8 cellular contexts compared by ENCODE assay signal in genomic region chr6:13710552-13711383, GRCh38. TPM values are rescaled to one million over a fixed set of nuclear protein-coding genes. Genes with fewer than 3 reads are reported as not detected.
DNase-seq lines count a peak whose midpoint lies in the region; ATAC-seq and TF ChIP-seq lines count a peak whose summit lies in the region.

No MANE protein-coding gene starts in this region.

- peaks cover 3% of the 10 kb centered on the region for H3K36me3 Mint-ChIP-seq in neural crest cell (ENCODE audit: low read depth)

- H3K9me3 Mint-ChIP-seq in neural crest cell = peaks cover 3% of the 10 kb centered on the region

- peaks cover 37% of the 10 kb centered on the region for H3K4me1 Mint-ChIP-seq in neural crest cell

- TF ChIP-seq POLR2A in vagina (IDR thresholded peaks at IDR 0.05) = no peak

- H3K27ac Mint-ChIP-seq in neural crest cell (ENCODE audit: unreplicated experiment) = peak overlapping the region; percentile 81

- DNase-seq in NCI-H1417 (lab: John Stamatoyannopoulos, UW) = peak; percentile 20 to 61 (median 60)
- DNase-seq in NCI-H1417 treated with DMSO at 0.1 percent for 48 hours (lab: John Stamatoyannopoulos, UW) = no peak
- peak; percentile 73 for DNase-seq in NCI-H69 (lab: John Stamatoyannopoulos, UW)
- DNase-seq in activated T-helper 1 cell treated with anti-CD3 and anti-CD28 coated beads, Interleukin-2, amount 50 U/mL, for 16 hours (ENCODE audit: low read depth in 1 of 2, low spot score in 1 of 2) = peak; percentile 13 to 14
- DNase-seq in fibroblast of villous mesenchyme (ENCODE audit: low read depth) = no peak
- DNase-seq in neural crest cell (ENCODE audit: low read depth, low spot score) = peak; percentile 42
- DNase-seq in vagina (ENCODE audit: extremely low spot score in 2 of 2) = no peak

- H3K27me3 Mint-ChIP-seq in neural crest cell (ENCODE audit: low read depth) = no peaks in the 10 kb centered on the region

- no peaks in the 10 kb centered on the region for H3K36me3 ChIP-seq in vagina

- ATAC-seq in HG02763 (IDR thresholded peaks at IDR 0.05; ENCODE audit: unreplicated experiment) = peak; percentile 14

- H3K9me3 ChIP-seq in vagina = no peaks in the 10 kb centered on the region

- peak overlapping the region; percentile 97 for H3K4me3 Mint-ChIP-seq in neural crest cell

- H3K4me1 ChIP-seq in vagina = peaks cover 41% of the 10 kb centered on the region

- peak overlapping the region; percentile 84 for H3K27ac ChIP-seq in vagina

- peak overlapping the region; percentile 92 for H3K4me3 ChIP-seq in fibroblast of villous mesenchyme (ENCODE audit: low read depth, low read length)
- peak overlapping the region; percentile 81 to 83 for H3K4me3 ChIP-seq in vagina

- intact Hi-C loops in vagina (cut with DNase I) = loop anchor here (5.0 kb wide), 1 partner anchor 93 kb away; the partner anchor contains the start of gene NOL7

- TF ChIP-seq CTCF in fibroblast of villous mesenchyme (IDR thresholded peaks at IDR 0.05; ENCODE audit: insufficient read depth, low read depth, low read length) = no peak
- TF ChIP-seq CTCF in neural crest cell (conservative IDR thresholded peaks at IDR 0.05) = no peak
- TF ChIP-seq CTCF in vagina (IDR thresholded peaks at IDR 0.05) = no peak

- no peaks in the 10 kb centered on the region for H3K27me3 ChIP-seq in vagina

RNA-seq across cellular contexts. Expression of gene RANBP9, which starts 0.9 kb away (rescaled TPM):
- total RNA-seq in fibroblast of villous mesenchyme (25.5 and 26.4 TPM in 2 replicates), neural crest cell (41.2 and 41.5 TPM in 2 replicates), vagina (50.6 TPM)

Comparison
In these comparisons a context has a peak if more than half of its experiments do, and no peak if none do; other contexts are left out.
1. DNase-seq: peak in NCI-H1417 (3 of 3), NCI-H69 (single experiment), activated T-helper 1 cell treated with anti-CD3 and anti-CD28 coated beads, Interleukin-2, amount 50 U/mL, for 16 hours (2 of 2) and neural crest cell (single experiment); none in NCI-H1417 treated with DMSO at 0.1 percent for 48 hours (single experiment), fibroblast of villous mesenchyme (single experiment) and vagina (0 of 2).